1 cellular context compared by ENCODE assay signal in the genomic region with DNA sequence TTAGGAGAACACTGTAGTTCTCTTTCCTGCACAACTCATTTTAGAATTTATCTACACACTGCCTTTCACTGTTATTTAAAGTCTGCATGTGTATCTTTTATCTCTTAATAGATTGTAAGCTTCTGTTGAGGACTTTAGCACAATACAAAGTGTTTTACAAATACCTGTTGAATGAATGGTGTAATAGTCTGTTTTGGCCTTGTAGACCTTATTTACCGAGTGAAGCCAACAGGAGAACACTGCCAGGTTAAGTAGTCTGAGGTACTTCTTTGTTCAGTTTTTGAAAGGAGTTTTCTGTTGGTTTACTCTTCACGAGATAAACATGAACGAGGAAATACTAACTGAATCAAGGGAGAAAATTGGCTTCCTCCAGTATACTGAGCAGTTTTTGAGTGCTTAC.
TF ChIP-seq lines count a peak whose summit lies in the region.

No MANE protein-coding gene starts in this region.

TF ChIP-seq in HepG2, 621 proteins besides CTCF, POLR2A, EP300 and RAD21 (continued from another document and continues in another):
- TF ChIP-seq HNF1A (IDR thresholded peaks at IDR 0.05; ENCODE audit: low read depth) (peak; percentile 59; the same call in 1 of the 2 replicates), HNF1A (CRISPR knock-in tag; IDR thresholded peaks at IDR 0.05; ENCODE audit: borderline replicate concordance) (peak; percentile 52; the same call in 1 of the 2 replicates), MEIS1 (CRISPR knock-in tag; IDR thresholded peaks at IDR 0.05; ENCODE audit: borderline replicate concordance) (no peak), NFE2L1 (CRISPR knock-in tag; IDR thresholded peaks at IDR 0.05; ENCODE audit: borderline replicate concordance) (no peak), AKAP8 (CRISPR knock-in tag; IDR thresholded peaks at IDR 0.05) (no peak), HIVEP1 (CRISPR knock-in tag; IDR thresholded peaks at IDR 0.05) (no peak), ZNF337 (CRISPR knock-in tag; IDR thresholded peaks at IDR 0.05; ENCODE audit: borderline replicate concordance, low read depth) (no peak), RAD51 (IDR thresholded peaks at IDR 0.05; ENCODE audit: borderline replicate concordance) (no peak), ZNF547 (CRISPR knock-in tag; IDR thresholded peaks at IDR 0.05) (no peak), NR2F6 (IDR thresholded peaks at IDR 0.05) (peak; percentile 65), NR2F6 (CRISPR knock-in tag; IDR thresholded peaks at IDR 0.05) (peak; percentile 60; the same call in 1 of the 2 replicates), ZNF530 (CRISPR knock-in tag; IDR thresholded peaks at IDR 0.05; ENCODE audit: low read depth) (no peak), ZFP1 (CRISPR knock-in tag; IDR thresholded peaks at IDR 0.05) (peak; percentile 55; the same call in 1 of the 2 replicates), TFAP4 (IDR thresholded peaks at IDR 0.05; ENCODE audit: borderline replicate concordance, low read depth) (no peak), FOXP1 (IDR thresholded peaks at IDR 0.05) (0 out of 2 replicates have a peak, but pooled peaks have one; percentile 27), FOXP1 (CRISPR knock-in tag; IDR thresholded peaks at IDR 0.05) (peak; percentile 87), FOXO1 (CRISPR knock-in tag; IDR thresholded peaks at IDR 0.05) (peak; percentile 82), CSRNP1 (CRISPR knock-in tag; IDR thresholded peaks at IDR 0.05) (no peak), TAF1 (CRISPR knock-in tag; IDR thresholded peaks at IDR 0.05) (no peak), ZNF816 (CRISPR knock-in tag; IDR thresholded peaks at IDR 0.05; ENCODE audit: borderline replicate concordance) (no peak), ZBTB3 (CRISPR knock-in tag; IDR thresholded peaks at IDR 0.05; ENCODE audit: borderline replicate concordance, low read depth) (no peak), ZNF83 (CRISPR knock-in tag; IDR thresholded peaks at IDR 0.05; ENCODE audit: borderline replicate concordance) (no peak), SUZ12 (IDR thresholded peaks at IDR 0.05; ENCODE audit: low read depth, low read length) (no peak), ZNF552 (CRISPR knock-in tag; IDR thresholded peaks at IDR 0.05; ENCODE audit: borderline replicate concordance) (no peak), TEAD3 (CRISPR knock-in tag; optimal IDR thresholded peaks at IDR 0.05; ENCODE audit: borderline replicate concordance) (peak; percentile 41), MAF1 (CRISPR knock-in tag; IDR thresholded peaks at IDR 0.05; ENCODE audit: borderline replicate concordance) (no peak), CBX5 (CRISPR knock-in tag; IDR thresholded peaks at IDR 0.05; ENCODE audit: borderline replicate concordance) (no peak), ZBTB21 (CRISPR knock-in tag; IDR thresholded peaks at IDR 0.05) (no peak), ZNF75D (CRISPR knock-in tag; IDR thresholded peaks at IDR 0.05; ENCODE audit: borderline replicate concordance) (no peak), NR2C2 (CRISPR knock-in tag; IDR thresholded peaks at IDR 0.05; ENCODE audit: borderline replicate concordance) (no peak), LCORL (IDR thresholded peaks at IDR 0.05) (no peak), LCORL (CRISPR knock-in tag; IDR thresholded peaks at IDR 0.05) (no peak), KDM4B (CRISPR knock-in tag; IDR thresholded peaks at IDR 0.05) (no peak), ZNF44 (CRISPR knock-in tag; IDR thresholded peaks at IDR 0.05) (no peak), MYNN (CRISPR knock-in tag; IDR thresholded peaks at IDR 0.05; ENCODE audit: low read depth) (no peak), FOXK1 (CRISPR knock-in tag; IDR thresholded peaks at IDR 0.05; ENCODE audit: borderline replicate concordance, low read depth) (peak; percentile 32; the same call in 1 of the 2 replicates), ZSCAN20 (CRISPR knock-in tag; IDR thresholded peaks at IDR 0.05; ENCODE audit: borderline replicate concordance) (no peak)
- TF ChIP-seq, protein P1, sequence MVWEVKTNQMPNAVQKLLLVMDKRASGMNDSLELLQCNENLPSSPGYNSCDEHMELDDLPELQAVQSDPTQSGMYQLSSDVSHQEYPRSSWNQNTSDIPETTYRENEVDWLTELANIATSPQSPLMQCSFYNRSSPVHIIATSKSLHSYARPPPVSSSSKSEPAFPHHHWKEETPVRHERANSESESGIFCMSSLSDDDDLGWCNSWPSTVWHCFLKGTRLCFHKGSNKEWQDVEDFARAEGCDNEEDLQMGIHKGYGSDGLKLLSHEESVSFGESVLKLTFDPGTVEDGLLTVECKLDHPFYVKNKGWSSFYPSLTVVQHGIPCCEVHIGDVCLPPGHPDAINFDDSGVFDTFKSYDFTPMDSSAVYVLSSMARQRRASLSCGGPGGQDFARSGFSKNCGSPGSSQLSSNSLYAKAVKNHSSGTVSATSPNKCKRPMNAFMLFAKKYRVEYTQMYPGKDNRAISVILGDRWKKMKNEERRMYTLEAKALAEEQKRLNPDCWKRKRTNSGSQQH (CRISPR knock-in tag; IDR thresholded peaks at IDR 0.05; ENCODE audit: low read depth) = no peak
- TF ChIP-seq, protein P2, sequence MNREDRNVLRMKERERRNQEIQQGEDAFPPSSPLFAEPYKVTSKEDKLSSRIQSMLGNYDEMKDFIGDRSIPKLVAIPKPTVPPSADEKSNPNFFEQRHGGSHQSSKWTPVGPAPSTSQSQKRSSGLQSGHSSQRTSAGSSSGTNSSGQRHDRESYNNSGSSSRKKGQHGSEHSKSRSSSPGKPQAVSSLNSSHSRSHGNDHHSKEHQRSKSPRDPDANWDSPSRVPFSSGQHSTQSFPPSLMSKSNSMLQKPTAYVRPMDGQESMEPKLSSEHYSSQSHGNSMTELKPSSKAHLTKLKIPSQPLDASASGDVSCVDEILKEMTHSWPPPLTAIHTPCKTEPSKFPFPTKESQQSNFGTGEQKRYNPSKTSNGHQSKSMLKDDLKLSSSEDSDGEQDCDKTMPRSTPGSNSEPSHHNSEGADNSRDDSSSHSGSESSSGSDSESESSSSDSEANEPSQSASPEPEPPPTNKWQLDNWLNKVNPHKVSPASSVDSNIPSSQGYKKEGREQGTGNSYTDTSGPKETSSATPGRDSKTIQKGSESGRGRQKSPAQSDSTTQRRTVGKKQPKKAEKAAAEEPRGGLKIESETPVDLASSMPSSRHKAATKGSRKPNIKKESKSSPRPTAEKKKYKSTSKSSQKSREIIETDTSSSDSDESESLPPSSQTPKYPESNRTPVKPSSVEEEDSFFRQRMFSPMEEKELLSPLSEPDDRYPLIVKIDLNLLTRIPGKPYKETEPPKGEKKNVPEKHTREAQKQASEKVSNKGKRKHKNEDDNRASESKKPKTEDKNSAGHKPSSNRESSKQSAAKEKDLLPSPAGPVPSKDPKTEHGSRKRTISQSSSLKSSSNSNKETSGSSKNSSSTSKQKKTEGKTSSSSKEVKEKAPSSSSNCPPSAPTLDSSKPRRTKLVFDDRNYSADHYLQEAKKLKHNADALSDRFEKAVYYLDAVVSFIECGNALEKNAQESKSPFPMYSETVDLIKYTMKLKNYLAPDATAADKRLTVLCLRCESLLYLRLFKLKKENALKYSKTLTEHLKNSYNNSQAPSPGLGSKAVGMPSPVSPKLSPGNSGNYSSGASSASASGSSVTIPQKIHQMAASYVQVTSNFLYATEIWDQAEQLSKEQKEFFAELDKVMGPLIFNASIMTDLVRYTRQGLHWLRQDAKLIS (CRISPR knock-in tag; IDR thresholded peaks at IDR 0.05) = no peak
- TF ChIP-seq, protein P3, sequence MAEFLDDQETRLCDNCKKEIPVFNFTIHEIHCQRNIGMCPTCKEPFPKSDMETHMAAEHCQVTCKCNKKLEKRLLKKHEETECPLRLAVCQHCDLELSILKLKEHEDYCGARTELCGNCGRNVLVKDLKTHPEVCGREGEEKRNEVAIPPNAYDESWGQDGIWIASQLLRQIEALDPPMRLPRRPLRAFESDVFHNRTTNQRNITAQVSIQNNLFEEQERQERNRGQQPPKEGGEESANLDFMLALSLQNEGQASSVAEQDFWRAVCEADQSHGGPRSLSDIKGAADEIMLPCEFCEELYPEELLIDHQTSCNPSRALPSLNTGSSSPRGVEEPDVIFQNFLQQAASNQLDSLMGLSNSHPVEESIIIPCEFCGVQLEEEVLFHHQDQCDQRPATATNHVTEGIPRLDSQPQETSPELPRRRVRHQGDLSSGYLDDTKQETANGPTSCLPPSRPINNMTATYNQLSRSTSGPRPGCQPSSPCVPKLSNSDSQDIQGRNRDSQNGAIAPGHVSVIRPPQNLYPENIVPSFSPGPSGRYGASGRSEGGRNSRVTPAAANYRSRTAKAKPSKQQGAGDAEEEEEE (CRISPR knock-in tag; IDR thresholded peaks at IDR 0.05; ENCODE audit: borderline replicate concordance) = no peak
- TF ChIP-seq, protein P4, sequence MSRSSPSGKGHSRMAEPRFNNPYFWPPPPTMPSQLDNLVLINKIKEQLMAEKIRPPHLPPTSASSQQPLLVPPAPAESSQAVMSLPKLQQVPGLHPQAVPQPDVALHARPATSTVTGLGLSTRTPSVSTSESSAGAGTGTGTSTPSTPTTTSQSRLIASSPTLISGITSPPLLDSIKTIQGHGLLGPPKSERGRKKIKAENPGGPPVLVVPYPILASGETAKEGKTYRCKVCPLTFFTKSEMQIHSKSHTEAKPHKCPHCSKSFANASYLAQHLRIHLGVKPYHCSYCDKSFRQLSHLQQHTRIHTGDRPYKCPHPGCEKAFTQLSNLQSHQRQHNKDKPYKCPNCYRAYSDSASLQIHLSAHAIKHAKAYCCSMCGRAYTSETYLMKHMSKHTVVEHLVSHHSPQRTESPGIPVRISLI (CRISPR knock-in tag; IDR thresholded peaks at IDR 0.05; ENCODE audit: borderline replicate concordance) = no peak
- TF ChIP-seq, protein P5, sequence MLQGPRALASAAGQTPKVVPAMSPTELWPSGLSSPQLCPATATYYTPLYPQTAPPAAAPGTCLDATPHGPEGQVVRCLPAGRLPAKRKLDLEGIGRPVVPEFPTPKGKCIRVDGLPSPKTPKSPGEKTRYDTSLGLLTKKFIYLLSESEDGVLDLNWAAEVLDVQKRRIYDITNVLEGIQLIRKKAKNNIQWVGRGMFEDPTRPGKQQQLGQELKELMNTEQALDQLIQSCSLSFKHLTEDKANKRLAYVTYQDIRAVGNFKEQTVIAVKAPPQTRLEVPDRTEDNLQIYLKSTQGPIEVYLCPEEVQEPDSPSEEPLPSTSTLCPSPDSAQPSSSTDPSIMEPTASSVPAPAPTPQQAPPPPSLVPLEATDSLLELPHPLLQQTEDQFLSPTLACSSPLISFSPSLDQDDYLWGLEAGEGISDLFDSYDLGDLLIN (CRISPR knock-in tag; IDR thresholded peaks at IDR 0.05; ENCODE audit: borderline replicate concordance) = no peak
- TF ChIP-seq, protein P6, sequence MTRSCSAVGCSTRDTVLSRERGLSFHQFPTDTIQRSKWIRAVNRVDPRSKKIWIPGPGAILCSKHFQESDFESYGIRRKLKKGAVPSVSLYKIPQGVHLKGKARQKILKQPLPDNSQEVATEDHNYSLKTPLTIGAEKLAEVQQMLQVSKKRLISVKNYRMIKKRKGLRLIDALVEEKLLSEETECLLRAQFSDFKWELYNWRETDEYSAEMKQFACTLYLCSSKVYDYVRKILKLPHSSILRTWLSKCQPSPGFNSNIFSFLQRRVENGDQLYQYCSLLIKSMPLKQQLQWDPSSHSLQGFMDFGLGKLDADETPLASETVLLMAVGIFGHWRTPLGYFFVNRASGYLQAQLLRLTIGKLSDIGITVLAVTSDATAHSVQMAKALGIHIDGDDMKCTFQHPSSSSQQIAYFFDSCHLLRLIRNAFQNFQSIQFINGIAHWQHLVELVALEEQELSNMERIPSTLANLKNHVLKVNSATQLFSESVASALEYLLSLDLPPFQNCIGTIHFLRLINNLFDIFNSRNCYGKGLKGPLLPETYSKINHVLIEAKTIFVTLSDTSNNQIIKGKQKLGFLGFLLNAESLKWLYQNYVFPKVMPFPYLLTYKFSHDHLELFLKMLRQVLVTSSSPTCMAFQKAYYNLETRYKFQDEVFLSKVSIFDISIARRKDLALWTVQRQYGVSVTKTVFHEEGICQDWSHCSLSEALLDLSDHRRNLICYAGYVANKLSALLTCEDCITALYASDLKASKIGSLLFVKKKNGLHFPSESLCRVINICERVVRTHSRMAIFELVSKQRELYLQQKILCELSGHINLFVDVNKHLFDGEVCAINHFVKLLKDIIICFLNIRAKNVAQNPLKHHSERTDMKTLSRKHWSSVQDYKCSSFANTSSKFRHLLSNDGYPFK (CRISPR knock-in tag; IDR thresholded peaks at IDR 0.05; ENCODE audit: borderline replicate concordance) = no peak
